Comparison of ENCODE assay signal across 22 cellular contexts in the genomic region with DNA sequence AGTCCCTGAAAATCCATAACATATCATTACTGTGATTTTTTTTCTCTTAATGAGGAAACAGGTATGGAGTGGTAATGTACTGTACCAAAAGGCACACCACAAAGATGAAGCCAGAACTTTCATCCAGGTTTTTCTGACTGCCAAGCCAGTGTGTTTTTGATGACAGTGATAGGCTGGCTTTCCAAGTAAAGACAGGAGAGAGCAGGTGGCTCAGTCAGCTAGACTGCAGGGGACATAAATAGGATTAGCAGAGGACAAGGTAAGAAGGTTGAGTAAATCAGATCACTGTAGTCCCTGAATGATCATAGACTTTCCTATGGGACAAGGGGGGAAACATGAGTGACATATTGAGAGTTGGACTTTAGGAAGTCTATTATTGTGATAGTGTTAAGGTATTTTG.
"Had no signal": no experiment of that assay in that cellular context is flagged by ENCODE, and none has a peak within 500 bp of the region (broad histone marks: within the 10 kb centered on the region; RNA-seq: fewer than 3 reads in every experiment).

No MANE protein-coding gene starts in this region.

- H3K9me3 ChIP-seq: mucosa of descending colon, prostate gland, sigmoid colon, spleen, testis, tibial artery had no signal

- H3K4me1 ChIP-seq: parathyroid adenoma, prostate gland, sigmoid colon, testis, tibial artery had no signal

- H3K36me3 ChIP-seq: neural progenitor cell, prostate gland, sigmoid colon, spleen, tibial artery had no signal

- ATAC-seq: left lobe of liver; mucosa of descending colon; naive thymus-derived CD4-positive, alpha-beta T cell; right cardiac atrium; stimulated activated memory B cell treated with anti-CD40 and anti-IgM and Interleukin-4, amounts not matched to agents 10 μg/mL and 1 μg/mL and 100 μg/mL, for 72 hours; stimulated activated naive CD8-positive, alpha-beta T cell treated with anti-CD3 and anti-CD28 coated beads, Interleukin-15, Interleukin-2, amounts not matched to agents 100 U/mL and 50 U/mL, for 24 hours had no signal

- H3K27ac ChIP-seq: dorsolateral prefrontal cortex, neural progenitor cell, parathyroid adenoma, prostate gland, sigmoid colon, skin epidermis, spleen, testis, tibial artery had no signal

- FAIRE-seq: frontal cortex, keratinocyte had no signal

- DNase-seq: dorsolateral prefrontal cortex; effector CD4-positive, alpha-beta T cell; head of caudate nucleus; mesenchymal stem cell; mucosa of descending colon; naive thymus-derived CD4-positive, alpha-beta T cell; right cardiac atrium; sigmoid colon; spleen; stimulated activated CD4-positive, alpha-beta T cell treated with anti-CD3 and anti-CD28 coated beads, Interleukin-4, amount 100 ng/mL, for 4 hours; stimulated activated naive CD8-positive, alpha-beta T cell treated with anti-CD3 and anti-CD28 coated beads, Interleukin-15, Interleukin-2, amounts not matched to agents 100 U/mL and 50 U/mL, for 24 hours; substantia nigra; testis; tibial artery had no signal

- H3K4me3 ChIP-seq: dorsolateral prefrontal cortex, mucosa of descending colon, neural progenitor cell, prostate gland, sigmoid colon, skin epidermis, spleen, testis, tibial artery had no signal

- H3K27me3 ChIP-seq: neural progenitor cell, sigmoid colon, spleen, testis, tibial artery had no signal
